In genomic region chr22:18023509-18024275, GRCh38 we compare ENCODE assay signal across 8 cellular contexts. TPM values are rescaled to one million over a fixed set of nuclear protein-coding genes. Genes with fewer than 3 reads are reported as not detected.
DNase-seq lines count a peak whose midpoint lies in the region; ATAC-seq, FAIRE-seq and TF ChIP-seq lines count a peak whose summit lies in the region.

No MANE protein-coding gene starts in this region.

- WGBS in A549 (ENCODE audit: missing lambda C conversion rate): under 1% methylated on average over 21 of the region's 47 CpGs
- no CpG with 5 or more reads among the region's 47 CpGs for WGBS in mesendoderm (ENCODE audit: extremely low coverage, insufficient coverage, low lambda C conversion rate)

- peak; percentile 94 to 95 for ATAC-seq in A549
- ATAC-seq in activated CD8-positive, alpha-beta T cell treated with anti-CD3 and anti-CD28 coated beads, Interleukin-2, amount 10 ng/mL, durations not matched to agents 7 days and 5 days: peak; percentile 37
- peak; percentile 48 for ATAC-seq in stimulated activated naive CD8-positive, alpha-beta T cell treated with anti-CD3 and anti-CD28 coated beads, Interleukin-15, Interleukin-2, amounts not matched to agents 100 U/mL and 50 U/mL, for 24 hours

- H3K27ac Mint-ChIP-seq in activated CD8-positive, alpha-beta T cell treated with anti-CD3 and anti-CD28 coated beads, Interleukin-2, amount 10 ng/mL, durations not matched to agents 7 days and 5 days: no peak overlapping the region

- CTCF ChIA-PET in A549 (lab: Yijun Ruan, JAX): interaction anchor here (0.8 to 6.7 kb wide), 15 partner anchors 9 to 194 kb away, joined by 3 to 57 read pairs (median 5); partner anchors contain the start of gene PEX26
- CTCF ChIA-PET in activated CD8-positive, alpha-beta T cell treated with anti-CD3 and anti-CD28 coated beads, Interleukin-2, amount 10 ng/mL, durations not matched to agents 7 days and 5 days (lab: Charles Lee): interaction anchor here (0.9 to 4.5 kb wide), 4 partner anchors 11 to 195 kb away, joined by 3 to 22 read pairs (median 13); no protein-coding TSS in a partner anchor

- no peak overlapping the region for H3K4ac ChIP-seq in mesendoderm (ENCODE audit: low read depth, low read length)

- no peak overlapping the region for H2BK5ac ChIP-seq in mesendoderm (ENCODE audit: low read length)

- TF ChIP-seq RAD21 in A549 (conservative IDR thresholded peaks at IDR 0.05 in 1 of 2, IDR thresholded peaks at IDR 0.05 in 1 of 2): no peak

- H3K4me2 ChIP-seq in A549 (peak overlapping the region; percentile 84), mesendoderm (ENCODE audit: low read length) (peak overlapping the region; percentile 98)

- no peak overlapping the region for H2BK120ac ChIP-seq in mesendoderm (ENCODE audit: low read depth, low read length)

- H3K4me3 Mint-ChIP-seq in activated CD8-positive, alpha-beta T cell treated with anti-CD3 and anti-CD28 coated beads, Interleukin-2, amount 10 ng/mL, durations not matched to agents 7 days and 5 days: peak overlapping the region; percentile 83

- H3K9me3 ChIP-seq in A549: no peaks in the 10 kb centered on the region

- H3K27ac ChIP-seq in A549: peak overlapping the region; percentile 89 to 97
- H3K27ac ChIP-seq in mesendoderm (ENCODE audit: low read depth, low read length): no peak overlapping the region

- POLR2A ChIA-PET in A549 (lab: Yijun Ruan, JAX): no interaction called here
- POLR2A ChIA-PET in activated CD8-positive, alpha-beta T cell treated with anti-CD3 and anti-CD28 coated beads, Interleukin-2, amount 10 ng/mL, durations not matched to agents 7 days and 5 days (lab: Charles Lee): interaction anchor here (0.6 to 1.1 kb wide), 2 partner anchors 23 to 195 kb away, joined by 3 read pairs; no protein-coding TSS in a partner anchor

- H3K36me3 Mint-ChIP-seq in activated CD8-positive, alpha-beta T cell treated with anti-CD3 and anti-CD28 coated beads, Interleukin-2, amount 10 ng/mL, durations not matched to agents 7 days and 5 days (ENCODE audit: low read depth): no peaks in the 10 kb centered on the region

- H3K79me1 ChIP-seq in mesendoderm (ENCODE audit: low read length): no peaks in the 10 kb centered on the region

- no peak for TF ChIP-seq EP300 in A549 (IDR thresholded peaks at IDR 0.05)

- H4K5ac ChIP-seq in mesendoderm (ENCODE audit: low read length): no peak overlapping the region

- peaks cover 25% of the 10 kb centered on the region for H3K4me1 ChIP-seq in A549
- H3K4me1 ChIP-seq in mesendoderm (ENCODE audit: control insufficient read depth, low read depth, low read length): no peaks in the 10 kb centered on the region

- H3K4me3 ChIP-seq in A549: peak overlapping the region; percentile 76
- peak overlapping the region; percentile 78 for H3K4me3 ChIP-seq in epithelial cell of proximal tubule (ENCODE audit: low read depth, low read length)
- peak overlapping the region; percentile 37 for H3K4me3 ChIP-seq in mesendoderm (ENCODE audit: low read length)

- H3K18ac ChIP-seq in mesendoderm (ENCODE audit: low read length): no peak overlapping the region

- H3K36me3 ChIP-seq in mesendoderm (ENCODE audit: control insufficient read depth, insufficient read depth, low read length): no peaks in the 10 kb centered on the region

- H3K27me3 ChIP-seq in mesendoderm (ENCODE audit: insufficient read depth, low read length, poor library complexity): peaks cover 6% of the 10 kb centered on the region

- H3K79me2 ChIP-seq in mesendoderm (ENCODE audit: control insufficient read depth, insufficient read depth, low read length): no peaks in the 10 kb centered on the region

- no peak overlapping the region for H2BK15ac ChIP-seq in mesendoderm (replicated peaks; ENCODE audit: low read depth)

- no peak overlapping the region for H4K8ac ChIP-seq in mesendoderm (ENCODE audit: low read depth, low read length)

- H3K9ac ChIP-seq in mesendoderm (ENCODE audit: low read length): peak overlapping the region; percentile 67

- peak overlapping the region; percentile 88 for H3K56ac ChIP-seq in mesendoderm (ENCODE audit: low read length)

- FAIRE-seq in A549 (lab: Jason Lieb, UNC): no peak

- no peak overlapping the region for H3K23ac ChIP-seq in mesendoderm (ENCODE audit: low read length)

- no peak overlapping the region for H2AK5ac ChIP-seq in mesendoderm (ENCODE audit: low read length)

- DNase-seq in A549 (ENCODE audit: low read depth in 1 of 2, low spot score in 1 of 2) (peak; percentile 76 to 83), NCI-H2196 treated with DMSO at 0.1 percent for 48 hours (lab: John Stamatoyannopoulos, UW; ENCODE audit: unreplicated experiment) (peak; percentile 48), epithelial cell of proximal tubule (ENCODE audit: low read depth) (no peak), mesendoderm (peak; percentile 75), MV-4-11 (lab: John Stamatoyannopoulos, UW) (no peak)
- DNase-seq in activated CD8-positive, alpha-beta T cell treated with anti-CD3 and anti-CD28 coated beads, Interleukin-2, amount 10 ng/mL, durations not matched to agents 7 days and 5 days: peak; percentile 31
- DNase-seq in stimulated activated naive CD8-positive, alpha-beta T cell treated with anti-CD3 and anti-CD28 coated beads, Interleukin-15, Interleukin-2, amounts not matched to agents 100 U/mL and 50 U/mL, for 24 hours: peak; percentile 41

- peak; percentile 72 for TF ChIP-seq POLR2A in A549 (IDR thresholded peaks at IDR 0.05; ENCODE audit: low read length)

- no peaks in the 10 kb centered on the region for H3K9me3 Mint-ChIP-seq in activated CD8-positive, alpha-beta T cell treated with anti-CD3 and anti-CD28 coated beads, Interleukin-2, amount 10 ng/mL, durations not matched to agents 7 days and 5 days (ENCODE audit: insufficient read depth)

- peaks cover 42% of the 10 kb centered on the region for H3K27me3 Mint-ChIP-seq in activated CD8-positive, alpha-beta T cell treated with anti-CD3 and anti-CD28 coated beads, Interleukin-2, amount 10 ng/mL, durations not matched to agents 7 days and 5 days (ENCODE audit: low read depth)

- no peak for TF ChIP-seq CTCF in A549 (IDR thresholded peaks at IDR 0.05)
- TF ChIP-seq CTCF in GM12874 (IDR thresholded peaks at IDR 0.05; ENCODE audit: insufficient read depth, low read depth, low read length): 0 out of 2 replicates have a peak, but pooled peaks have one; percentile 3
- no peak for TF ChIP-seq CTCF in epithelial cell of proximal tubule (conservative IDR thresholded peaks at IDR 0.05; ENCODE audit: low read depth, low read length)

- H3K4me1 Mint-ChIP-seq in activated CD8-positive, alpha-beta T cell treated with anti-CD3 and anti-CD28 coated beads, Interleukin-2, amount 10 ng/mL, durations not matched to agents 7 days and 5 days (ENCODE audit: low read depth): peaks cover 14% of the 10 kb centered on the region

TF ChIP-seq in A549, 52 proteins besides CTCF, POLR2A, EP300 and RAD21:
- TF ChIP-seq MAX (IDR thresholded peaks at IDR 0.05) (peak; percentile 67), EHMT2 (IDR thresholded peaks at IDR 0.05; ENCODE audit: low read depth) (no peak), E2F6 (IDR thresholded peaks at IDR 0.05; ENCODE audit: borderline replicate concordance, low read depth) (peak; percentile 53; the same call in 1 of the 2 replicates), HOXA7 (CRISPR knock-in tag; IDR thresholded peaks at IDR 0.05) (no peak)
TF ChIP-seq in A549: peak in this region for 2.

RNA-seq across cellular contexts. Expression of gene MICAL3, which starts 0.7 kb away (rescaled TPM):
- polyA plus RNA-seq in A549 (2011; rRNA removed): 18.7 and 20.5 TPM in 2 replicates
- polyA plus RNA-seq in A549 (2012; cell fraction: cytosol; rRNA removed): 13.3 and 17.7 TPM in 2 replicates
- 74.0 and 74.6 TPM in 2 replicates for polyA plus RNA-seq in A549 (2012; cell fraction: nucleus; rRNA removed)
- 30.1 to 35.1 TPM (median 30.3 TPM) in 3 replicates for polyA plus RNA-seq in A549 (2017; fragmentation: RNase III; extraction: RNeasy Plus Mini Kit Qiagen cat#74134 plus additional on column Dnase treatment)
- polyA minus RNA-seq in A549 (2011; rRNA and poly(A)+ RNA removed): 28.0 and 34.1 TPM in 2 replicates
- 10 to 100 TPM; 26.4 to 29.7 TPM for total RNA-seq in activated CD8-positive, alpha-beta T cell treated with anti-CD3 and anti-CD28 coated beads, Interleukin-2, amount 10 ng/mL, durations not matched to agents 7 days and 5 days
- 43.0 and 47.5 TPM in 2 replicates for total RNA-seq in epithelial cell of proximal tubule
- polyA plus RNA-seq in mesendoderm (2013, experiment 1 of 2): 17.7 TPM
- polyA plus RNA-seq in mesendoderm (2013, experiment 2 of 2): 18.7 TPM

RNA-seq across cellular contexts. Expression of gene PEX26, which starts 54.1 kb away (rescaled TPM):
- polyA plus RNA-seq in A549 (2011; rRNA removed): 12.4 and 15.3 TPM in 2 replicates
- 6.8 and 11.5 TPM in 2 replicates for polyA plus RNA-seq in A549 (2012; cell fraction: cytosol; rRNA removed)
- polyA plus RNA-seq in A549 (2012; cell fraction: nucleus; rRNA removed): 8.3 and 9.9 TPM in 2 replicates
- polyA plus RNA-seq in A549 (2017; fragmentation: RNase III; extraction: RNeasy Plus Mini Kit Qiagen cat#74134 plus additional on column Dnase treatment): 10.8 to 12.7 TPM (median 11.8 TPM) in 3 replicates
- 23.8 and 24.1 TPM in 2 replicates for polyA minus RNA-seq in A549 (2011; rRNA and poly(A)+ RNA removed)
- total RNA-seq in activated CD8-positive, alpha-beta T cell treated with anti-CD3 and anti-CD28 coated beads, Interleukin-2, amount 10 ng/mL, durations not matched to agents 7 days and 5 days: 10 to 100 TPM; 44.4 TPM
- total RNA-seq in epithelial cell of proximal tubule: 23.9 and 30.6 TPM in 2 replicates
- 35.2 TPM for polyA plus RNA-seq in mesendoderm (2013, experiment 1 of 2)
- polyA plus RNA-seq in mesendoderm (2013, experiment 2 of 2): 34.7 TPM

Comparison
In these comparisons a context has a peak if more than half of its experiments do, and no peak if none do; other contexts are left out.
1. ATAC-seq: peak in every context shown above with its lines; median percentile 94 in A549; 48 in stimulated activated naive CD8-positive, alpha-beta T cell treated with anti-CD3 and anti-CD28 coated beads, Interleukin-15, Interleukin-2, amounts not matched to agents 100 U/mL and 50 U/mL, for 24 hours; 37 in activated CD8-positive, alpha-beta T cell treated with anti-CD3 and anti-CD28 coated beads, Interleukin-2, amount 10 ng/mL, durations not matched to agents 7 days and 5 days.
2. DNase-seq: peak in A549 (2 of 2), NCI-H2196 treated with DMSO at 0.1 percent for 48 hours (single experiment), activated CD8-positive, alpha-beta T cell treated with anti-CD3 and anti-CD28 coated beads, Interleukin-2, amount 10 ng/mL, durations not matched to agents 7 days and 5 days (single experiment), mesendoderm (single experiment) and stimulated activated naive CD8-positive, alpha-beta T cell treated with anti-CD3 and anti-CD28 coated beads, Interleukin-15, Interleukin-2, amounts not matched to agents 100 U/mL and 50 U/mL, for 24 hours (single experiment); none in epithelial cell of proximal tubule (single experiment) and MV-4-11 (single experiment).
3. Peak in every context shown above with its lines, with median percentiles within 50 percentile points of each other: H3K4me3 ChIP-seq.